In the genomic region with DNA sequence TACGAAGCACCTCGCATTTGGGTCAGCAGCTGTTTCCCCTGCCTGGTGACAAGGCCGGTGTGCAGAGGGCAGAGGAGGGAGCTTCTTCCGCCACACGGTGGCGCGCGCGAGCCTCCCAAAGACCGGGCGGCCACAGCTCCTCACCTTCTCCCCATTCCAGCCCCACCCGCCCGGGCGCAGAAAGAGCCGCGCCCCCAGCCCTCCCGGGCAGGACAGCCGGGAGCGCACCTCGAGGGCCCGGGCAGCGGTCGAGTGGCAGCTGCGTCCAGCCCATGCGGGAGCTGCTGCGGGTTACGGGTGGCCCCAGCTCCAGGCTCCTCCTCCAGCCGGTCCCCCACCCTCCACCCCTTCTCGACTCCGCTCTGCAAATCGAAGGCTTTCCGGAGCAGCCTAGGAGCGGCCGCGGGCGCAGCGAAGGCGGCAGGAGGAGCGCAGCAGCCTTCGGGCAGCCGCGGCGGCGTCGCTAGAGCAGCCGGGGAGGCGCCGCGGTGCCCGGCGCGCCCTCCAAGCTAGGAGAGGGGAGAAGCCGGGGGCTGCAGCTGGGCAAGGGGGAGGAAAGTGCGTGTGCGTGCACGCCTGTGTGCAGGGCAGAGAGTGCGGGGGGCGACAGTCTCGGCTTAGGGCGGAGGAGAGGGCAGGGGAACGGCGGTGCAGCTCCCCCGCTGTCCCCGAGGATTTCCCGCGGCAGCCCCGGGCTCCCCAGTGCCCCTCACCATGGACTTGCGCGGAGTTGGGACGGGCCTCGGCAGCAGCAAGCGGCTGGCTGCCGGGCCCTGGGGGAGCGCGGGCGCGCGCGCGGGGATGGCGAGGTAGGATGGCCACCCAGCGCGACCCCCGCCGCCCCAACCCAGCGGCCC, we compare ENCODE assay signal across 8 cellular contexts. TPM values are rescaled to one million over a fixed set of nuclear protein-coding genes. Genes with fewer than 3 reads are reported as not detected.
DNase-seq lines count a peak whose midpoint lies in the region; ATAC-seq, FAIRE-seq and TF ChIP-seq lines count a peak whose summit lies in the region.

A gene (plus strand): TSS at position 348 of the 857 bp plus-strand sequence. CDS start 635 bp downstream, outside the sequence.

- H3K27me3 ChIP-seq in esophagus (ENCODE audit: control insufficient read depth in 1 of 2, insufficient read depth in 2 of 2, low read length in 2 of 2): no peaks in the 10 kb centered on the region
- peaks cover 31% of the 10 kb centered on the region for H3K27me3 ChIP-seq in mucosa of stomach (ENCODE audit: control insufficient read depth, insufficient read depth, low read length)

- peak; percentile 74 for TF ChIP-seq CTCF in D721Med (IDR thresholded peaks at IDR 0.05; ENCODE audit: insufficient read depth, missing control alignments)

- peak within 1 kb of the TSS in 1 of 2 donors; percentile 5 for H3K27ac ChIP-seq in esophagus (ENCODE audit: low read depth in 2 of 2, low read length in 1 of 2)

- no peaks in the 10 kb centered on the region for H3K9me3 Mint-ChIP-seq in stimulated activated effector memory CD8-positive, alpha-beta T cell treated with anti-CD3 and anti-CD28 coated beads, Interleukin-12 subunit alpha, Interleukin-12 subunit beta, amount 100 ng/mL, for 72 hours

- peak; percentile 92 for ATAC-seq in GM21390 (IDR thresholded peaks at IDR 0.05; ENCODE audit: unreplicated experiment)
- peak; percentile 79 for ATAC-seq in stimulated activated effector memory CD8-positive, alpha-beta T cell treated with anti-CD3 and anti-CD28 coated beads, Interleukin-12 subunit alpha, Interleukin-12 subunit beta, amount 100 ng/mL, for 72 hours

- peak within 1 kb of the TSS; percentile 15 for H3K9ac ChIP-seq in mucosa of stomach (ENCODE audit: low read length)

- 1% methylated on average over 75 to 86 of the region's 86 CpGs for WGBS in esophagus, 2 donors

- H3K9me3 ChIP-seq in esophagus (ENCODE audit: control insufficient read depth in 2 of 2, insufficient read depth in 1 of 2, low read depth in 1 of 2, low read length in 1 of 2) (peaks cover 0 to 2% of the 10 kb centered on the region in 2 donors), mucosa of stomach (ENCODE audit: control insufficient read depth, low read length) (no peaks in the 10 kb centered on the region)

- H3K27ac Mint-ChIP-seq in stimulated activated effector memory CD8-positive, alpha-beta T cell treated with anti-CD3 and anti-CD28 coated beads, Interleukin-12 subunit alpha, Interleukin-12 subunit beta, amount 100 ng/mL, for 72 hours: no peak within 1 kb of the TSS

- H3K4me1 ChIP-seq in esophagus (ENCODE audit: control insufficient read depth in 2 of 2, insufficient read depth in 2 of 2, low read length in 1 of 2) (peaks cover 2 to 5% of the 10 kb centered on the region in 2 donors), mucosa of stomach (ENCODE audit: control insufficient read depth, insufficient read depth, low read length) (peaks cover 12% of the 10 kb centered on the region)

- H3K36me3 Mint-ChIP-seq in stimulated activated effector memory CD8-positive, alpha-beta T cell treated with anti-CD3 and anti-CD28 coated beads, Interleukin-12 subunit alpha, Interleukin-12 subunit beta, amount 100 ng/mL, for 72 hours: no peaks in the 10 kb centered on the region

- peak within 1 kb of the TSS; percentile 16 for H3K4me3 Mint-ChIP-seq in stimulated activated effector memory CD8-positive, alpha-beta T cell treated with anti-CD3 and anti-CD28 coated beads, Interleukin-12 subunit alpha, Interleukin-12 subunit beta, amount 100 ng/mL, for 72 hours

- DNase-seq in D721Med (ENCODE audit: insufficient read length, low spot score): peak; percentile 80
- DNase-seq in HT-29 (ENCODE audit: low spot score): peak; percentile 78
- peak; percentile 46 to 54 for DNase-seq in NOMO-1 (lab: John Stamatoyannopoulos, UW; ENCODE audit: unreplicated experiment in 2 of 2)
- DNase-seq in activated T-cell treated with anti-CD3 and anti-CD28 coated beads for 24 hours (ENCODE audit: low read depth): peak; percentile 52
- DNase-seq in stimulated activated effector memory CD8-positive, alpha-beta T cell treated with anti-CD3 and anti-CD28 coated beads, Interleukin-12 subunit alpha, Interleukin-12 subunit beta, amount 100 ng/mL, for 72 hours (ENCODE audit: low spot score in 2 of 2): peak; percentile 40 to 73

- H3K4me3 ChIP-seq in esophagus (ENCODE audit: low read depth in 1 of 2, low read length in 2 of 2) (peak within 1 kb of the TSS; percentile 43 to 50), mucosa of stomach (ENCODE audit: low read length) (no peak within 1 kb of the TSS)

- peaks cover 13% of the 10 kb centered on the region for H3K4me1 Mint-ChIP-seq in stimulated activated effector memory CD8-positive, alpha-beta T cell treated with anti-CD3 and anti-CD28 coated beads, Interleukin-12 subunit alpha, Interleukin-12 subunit beta, amount 100 ng/mL, for 72 hours

- H3K36me3 ChIP-seq in esophagus (ENCODE audit: control insufficient read depth in 2 of 2, insufficient read depth in 2 of 2, low read length in 1 of 2): no peaks in the 10 kb centered on the region
- no peaks in the 10 kb centered on the region for H3K36me3 ChIP-seq in mucosa of stomach (ENCODE audit: control insufficient read depth, insufficient read depth, low read length)

- FAIRE-seq in D721Med (lab: Jason Lieb, UNC): no peak

RNA-seq across cellular contexts. Expression of the gene that starts here (rescaled TPM):
- total RNA-seq in HT-29 (2014; rRNA removed; shearing (Covaris generic)): 0.10 TPM in 1 of 2 replicates, not detected in the other
- polyA plus RNA-seq in esophagus: under 1 TPM; 0.10 to 0.11 TPM

Comparison
In these comparisons a context has a peak if more than half of its experiments do, and no peak if none do; other contexts are left out.
1. Peak in DNase-seq in HT-29; RNA of the gene not detected or under 1 TPM.